9 cellular contexts compared by ENCODE assay signal in genomic region chr16:78742501-78743283, GRCh38.
DNase-seq lines count a peak whose midpoint lies in the region; ATAC-seq lines count a peak whose summit lies in the region.
"Had no signal": no experiment of that assay in that cellular context is flagged by ENCODE, and none has a peak within 500 bp of the region (broad histone marks: within the 10 kb centered on the region; RNA-seq: fewer than 3 reads in every experiment).

No MANE protein-coding gene starts in this region.

- no peak overlapping the region for H3K4me3 ChIP-seq in esophagus (ENCODE audit: low read depth in 1 of 2, low read length in 2 of 2)
- H3K4me3 ChIP-seq: suprapubic skin had no signal

- intact Hi-C loops in Right ventricle myocardium inferior (cut with DNase I) = no loop called here
- intact Hi-C loops in Right ventricle myocardium superior (cut with DNase I) = no loop called here

- H3K36me3 ChIP-seq in esophagus (ENCODE audit: control insufficient read depth in 2 of 2, insufficient read depth in 2 of 2, low read length in 1 of 2) = no peaks in the 10 kb centered on the region
- H3K36me3 ChIP-seq: suprapubic skin had no signal

- WGBS in esophagus, 2 donors = 65 to 71% methylated on average over 21 of the region's 21 CpGs

- H3K4me1 ChIP-seq in esophagus (ENCODE audit: control insufficient read depth in 2 of 2, insufficient read depth in 2 of 2, low read length in 1 of 2) = no peaks in the 10 kb centered on the region
- H3K4me1 ChIP-seq: suprapubic skin had no signal

- no peaks in the 10 kb centered on the region for H3K9me3 ChIP-seq in esophagus (ENCODE audit: control insufficient read depth in 2 of 2, insufficient read depth in 1 of 2, low read depth in 1 of 2, low read length in 1 of 2)
- H3K9me3 ChIP-seq: suprapubic skin had no signal

- DNase-seq in Right ventricle myocardium inferior (ENCODE audit: missing footprints) (no peak), Right ventricle myocardium superior (no peak), HuH-7.5 (ENCODE audit: low spot score) (no peak), AML-193 (lab: John Stamatoyannopoulos, UW) (no peak)
- peak; percentile 81 for DNase-seq in activated CD4-positive, alpha-beta T cell treated with anti-CD3 and anti-CD28 coated beads for 4 hours
- DNase-seq in stimulated activated CD4-positive, alpha-beta T cell treated with anti-CD3 and anti-CD28 coated beads, TNF-alpha, amount 100 ng/mL, for 4 hours (ENCODE audit: low read depth in 3 of 3) = peak; percentile 37 to 69 (median 61)

- peak overlapping the region; percentile 50 to 62 for H3K27ac ChIP-seq in esophagus (ENCODE audit: low read depth in 2 of 2, low read length in 1 of 2)
- H3K27ac ChIP-seq: suprapubic skin had no signal

- H3K27me3 ChIP-seq in esophagus (ENCODE audit: control insufficient read depth in 1 of 2, insufficient read depth in 2 of 2, low read length in 2 of 2) = no peaks in the 10 kb centered on the region
- H3K27me3 ChIP-seq: suprapubic skin had no signal

- peak; percentile 42 for ATAC-seq in Right ventricle myocardium inferior
- ATAC-seq in Right ventricle myocardium superior (ENCODE audit: poor library complexity) = no peak
- peak; percentile 98 for ATAC-seq in HG03439 (IDR thresholded peaks at IDR 0.05; ENCODE audit: unreplicated experiment)

Comparison
In these comparisons a context has a peak if more than half of its experiments do, and no peak if none do; other contexts are left out.
1. DNase-seq: peak in activated CD4-positive, alpha-beta T cell treated with anti-CD3 and anti-CD28 coated beads for 4 hours (2 of 2) and stimulated activated CD4-positive, alpha-beta T cell treated with anti-CD3 and anti-CD28 coated beads, TNF-alpha, amount 100 ng/mL, for 4 hours (3 of 3); none in Right ventricle myocardium inferior (single experiment), Right ventricle myocardium superior (single experiment), HuH-7.5 (single experiment) and AML-193 (0 of 2).